11 cellular contexts compared by ENCODE assay signal in genomic region chr9:14908221-14909206, GRCh38. TPM values are rescaled to one million over a fixed set of nuclear protein-coding genes. Genes with fewer than 3 reads are reported as not detected.
DNase-seq lines count a peak whose midpoint lies in the region; ATAC-seq and TF ChIP-seq lines count a peak whose summit lies in the region.
"Had no signal": no experiment of that assay in that cellular context is flagged by ENCODE, and none has a peak within 500 bp of the region (broad histone marks: within the 10 kb centered on the region; RNA-seq: fewer than 3 reads in every experiment).

No MANE protein-coding gene starts in this region.

- no peak for TF ChIP-seq CTCF in heart left ventricle (IDR thresholded peaks at IDR 0.05)
- no peak for TF ChIP-seq CTCF in PC-3 (conservative IDR thresholded peaks at IDR 0.05; ENCODE audit: low read depth, low read length)
- TF ChIP-seq CTCF in lower lobe of right lung (IDR thresholded peaks at IDR 0.05), result no peak
- no peak for TF ChIP-seq CTCF in vagina (IDR thresholded peaks at IDR 0.05)

- no peaks in the 10 kb centered on the region for H3F3A ChIP-seq in PC-3 (ENCODE audit: low read length, unreplicated experiment)

- no peaks in the 10 kb centered on the region for H3K9me2 ChIP-seq in PC-3 (replicated peaks; ENCODE audit: low read length)

- POLR2A ChIA-PET in PC-3 (lab: Charles Lee; ENCODE audit: unreplicated experiment), result no interaction called here

- no peak overlapping the region for H2AFZ ChIP-seq in PC-3 (ENCODE audit: low read length)

- no peaks in the 10 kb centered on the region for H4K20me1 ChIP-seq in PC-3 (ENCODE audit: low read length)

- H3K9ac ChIP-seq in PC-3 (ENCODE audit: low read length), result no peak overlapping the region

- DNase-seq in heart left ventricle (no peak), Right ventricle myocardium superior (no peak), PC-3 (no peak), lower lobe of right lung (no peak), vagina (ENCODE audit: extremely low spot score in 2 of 2) (no peak), SW480 (ENCODE audit: low spot score) (no peak)
- DNase-seq: BE2C, mammary epithelial cell had no signal

- peak overlapping the region in 8 of 12 donors; percentile 8 to 56 (median 46) for H3K4me3 ChIP-seq in heart left ventricle
- H3K4me3 ChIP-seq in PC-3 (ENCODE audit: low read length), result no peak overlapping the region
- peak overlapping the region; percentile 38 for H3K4me3 ChIP-seq in lower lobe of right lung
- H3K4me3 ChIP-seq in vagina, result peak overlapping the region; percentile 34 to 39

- WGBS in heart left ventricle, 4 donors, result 51 to 73% (median 69%) methylated on average over 5 of the region's 5 CpGs

- H3K4me2 ChIP-seq in PC-3 (ENCODE audit: low read length), result peak overlapping the region; percentile 71

- peak overlapping the region in 9 of 12 donors; percentile 5 to 76 (median 55) for H3K27ac ChIP-seq in heart left ventricle
- no peak overlapping the region for H3K27ac ChIP-seq in PC-3 (ENCODE audit: low read length)
- no peak overlapping the region for H3K27ac ChIP-seq in lower lobe of right lung
- peak overlapping the region; percentile 74 for H3K27ac ChIP-seq in vagina

- H3K4me1 ChIP-seq in heart left ventricle (peaks cover 0 to 24% (median 2%) of the 10 kb centered on the region in 12 donors), PC-3 (ENCODE audit: insufficient read depth, low read length) (peaks cover 37% of the 10 kb centered on the region), lower lobe of right lung (no peaks in the 10 kb centered on the region), vagina (peaks cover 51% of the 10 kb centered on the region)

- no peak for TF ChIP-seq POLR2A in heart left ventricle (IDR thresholded peaks at IDR 0.05)
- TF ChIP-seq POLR2A in vagina (IDR thresholded peaks at IDR 0.05), result no peak

- no peaks in the 10 kb centered on the region for H3K36me3 ChIP-seq in heart left ventricle
- no peaks in the 10 kb centered on the region for H3K36me3 ChIP-seq in PC-3 (ENCODE audit: low read depth, low read length)
- H3K36me3 ChIP-seq in lower lobe of right lung, result no peaks in the 10 kb centered on the region
- H3K36me3 ChIP-seq in vagina, result no peaks in the 10 kb centered on the region
- H3K36me3 ChIP-seq: BE2C had no signal

- ATAC-seq in heart left ventricle (peak in 1 of 4 donors; percentile 28), Right ventricle myocardium superior (ENCODE audit: poor library complexity) (no peak), PC-3 (no peak), lower lobe of right lung (no peak), GM18502 (IDR thresholded peaks at IDR 0.05; ENCODE audit: poor library complexity, unreplicated experiment) (no peak), GM19395 (IDR thresholded peaks at IDR 0.05; ENCODE audit: unreplicated experiment) (no peak)

- no peaks in the 10 kb centered on the region for H3K27me3 ChIP-seq in heart left ventricle
- H3K27me3 ChIP-seq in PC-3 (ENCODE audit: low read length), result no peaks in the 10 kb centered on the region
- no peaks in the 10 kb centered on the region for H3K27me3 ChIP-seq in lower lobe of right lung (ENCODE audit: low read depth)
- H3K27me3 ChIP-seq in vagina, result no peaks in the 10 kb centered on the region
- H3K27me3 ChIP-seq: BE2C had no signal

- intact Hi-C loops in heart left ventricle (cut with DNase I) (loop anchor here in 1 of 10 donors (5.0 kb wide), 1 partner anchor 34 kb away; no protein-coding TSS in a partner anchor), Right ventricle myocardium superior (cut with DNase I) (no loop called here), PC-3 (cut with micrococcal nuclease) (no loop called here), lower lobe of right lung (cut with DNase I) (no loop called here), vagina (cut with DNase I) (no loop called here)

- no peaks in the 10 kb centered on the region for H3K9me3 ChIP-seq in heart left ventricle
- H3K9me3 ChIP-seq in PC-3 (ENCODE audit: low read length), result no peaks in the 10 kb centered on the region
- no peaks in the 10 kb centered on the region for H3K9me3 ChIP-seq in lower lobe of right lung
- no peaks in the 10 kb centered on the region for H3K9me3 ChIP-seq in vagina
- H3K9me3 ChIP-seq: BE2C had no signal

- CTCF ChIA-PET in PC-3 (lab: Charles Lee), result no interaction called here

- BruUV-seq in PC-3 (replicated peaks; lab: Mats Ljungman, UMichigan), result no TSS peak

- no peaks in the 10 kb centered on the region for H3K79me2 ChIP-seq in PC-3 (ENCODE audit: low read length)

RNA-seq across cellular contexts. Expression of gene FREM1, which starts 1.7 kb away (rescaled TPM):
- 1 to 10 TPM in 8 of 9 donors, under 1 TPM in 1; 0.62 to 6.5 (median 2.5) TPM for total RNA-seq in heart left ventricle
- 1 to 10 TPM in 1 of 2 donors, under 1 TPM in 1; 0.29 to 1.1 TPM for polyA plus RNA-seq in heart left ventricle
- 2.0 TPM for total RNA-seq in Right ventricle myocardium superior
- total RNA-seq in PC-3 (2014; rRNA removed), result 0.52 and 1.2 TPM in 2 replicates
- total RNA-seq in lower lobe of right lung, result 4.3 TPM
- 2.7 TPM for total RNA-seq in vagina
- total RNA-seq: activated CD8-positive, alpha-beta memory T cell treated with anti-CD3 and anti-CD28 coated beads for 36 hours; mammary epithelial cell had no signal
- polyA plus RNA-seq: mammary epithelial cell had no signal

Comparison
In these comparisons a context has a peak if more than half of its experiments do, and no peak if none do; other contexts are left out.
1. H3K27ac ChIP-seq: peak in heart left ventricle (9 of 12) and vagina (single experiment); none in PC-3 (single experiment) and lower lobe of right lung (single experiment).